In the genomic region with DNA sequence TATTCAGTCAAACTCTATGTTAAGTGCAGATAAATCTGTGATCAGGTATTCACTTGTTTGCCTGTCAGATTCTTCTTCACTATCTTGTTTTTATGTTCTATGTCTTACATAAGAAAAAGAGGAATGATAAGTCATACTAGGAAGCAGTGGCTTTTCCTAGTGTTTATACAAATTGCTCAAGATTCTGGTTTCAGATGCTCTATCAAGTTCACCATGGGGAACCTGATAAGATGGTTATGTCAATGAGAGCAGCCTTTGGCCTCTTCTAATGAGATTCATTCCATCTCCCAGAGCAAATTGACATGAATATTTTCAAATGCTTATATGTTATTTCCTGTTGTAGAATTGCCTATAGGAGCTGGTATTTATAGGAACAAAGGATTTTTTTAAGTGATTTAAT, we compare ENCODE assay signal across 16 cellular contexts.
A peak's percentile ranks its signal among the peaks of the same experiment; 100 is the strongest.
DNase-seq lines count a peak whose midpoint lies in the region; ATAC-seq lines count a peak whose summit lies in the region.
"Had no signal": no experiment of that assay in that cellular context is flagged by ENCODE, and none has a peak within 500 bp of the region (broad histone marks: within the 10 kb centered on the region; RNA-seq: fewer than 3 reads in every experiment).

No MANE protein-coding gene starts in this region.

- no peaks in the 10 kb centered on the region for H3K4me1 ChIP-seq in mesendoderm (ENCODE audit: control insufficient read depth, low read depth, low read length)

- no peaks in the 10 kb centered on the region for H3K36me3 ChIP-seq in mesendoderm (ENCODE audit: control insufficient read depth, insufficient read depth, low read length)

- H3K4ac ChIP-seq in mesendoderm (ENCODE audit: low read depth, low read length) = no peak overlapping the region

- no peak overlapping the region for H3K56ac ChIP-seq in mesendoderm (ENCODE audit: low read length)

- H2BK15ac ChIP-seq in mesendoderm (replicated peaks; ENCODE audit: low read depth) = no peak overlapping the region

- no peaks in the 10 kb centered on the region for H3K79me1 ChIP-seq in mesendoderm (ENCODE audit: low read length)

- ATAC-seq in left lobe of liver = no peak
- ATAC-seq: GM23338, HCT116 had no signal

- H3K9ac ChIP-seq in mesendoderm (ENCODE audit: low read length) = no peak overlapping the region

- no peak overlapping the region for H3K27ac ChIP-seq in mesendoderm (ENCODE audit: low read depth, low read length)

- no peak overlapping the region for H3K4me3 ChIP-seq in mesendoderm (ENCODE audit: low read length)
- H3K4me3 ChIP-seq: GM23338 had no signal

- H3K18ac ChIP-seq in mesendoderm (ENCODE audit: low read length) = no peak overlapping the region

- no peak overlapping the region for H2AK5ac ChIP-seq in mesendoderm (ENCODE audit: low read length)

- H2BK5ac ChIP-seq in mesendoderm (ENCODE audit: low read length) = no peak overlapping the region

- DNase-seq in NCI-H146 treated with DMSO at 0.1 percent for 48 hours (lab: John Stamatoyannopoulos, UW; ENCODE audit: unreplicated experiment) (peak; percentile 0), OCI-M1 (lab: John Stamatoyannopoulos, UW) (peak; percentile 23), mesendoderm (peak; percentile 78), amygdala (lab: John Stamatoyannopoulos, UW) (no peak), left lobe of liver (ENCODE audit: low spot score) (no peak), GM19238 (ENCODE audit: insufficient read length, low spot score) (no peak)
- DNase-seq: C1 segment of cervical spinal cord; Calu3; CD4-positive, alpha-beta memory T cell; COR-L47; DMS53; DMS79 treated with DMSO at 0.1 percent for 48 hours; GF-D8; H9 had no signal

- H4K5ac ChIP-seq in mesendoderm (ENCODE audit: low read length) = no peak overlapping the region

- no peak overlapping the region for H3K4me2 ChIP-seq in mesendoderm (ENCODE audit: low read length)
- H3K4me2 ChIP-seq: GM23338 had no signal

- no peak overlapping the region for H2BK120ac ChIP-seq in mesendoderm (ENCODE audit: low read depth, low read length)

- no peak overlapping the region for H4K8ac ChIP-seq in mesendoderm (ENCODE audit: low read depth, low read length)

- no peaks in the 10 kb centered on the region for H3K27me3 ChIP-seq in mesendoderm (ENCODE audit: insufficient read depth, low read length, poor library complexity)

- H3K79me2 ChIP-seq in mesendoderm (ENCODE audit: control insufficient read depth, insufficient read depth, low read length) = no peaks in the 10 kb centered on the region

- no peak overlapping the region for H3K23ac ChIP-seq in mesendoderm (ENCODE audit: low read length)

Comparison
In these comparisons a context has a peak if more than half of its experiments do, and no peak if none do; other contexts are left out.
1. DNase-seq: peak in NCI-H146 treated with DMSO at 0.1 percent for 48 hours (single experiment), OCI-M1 (single experiment) and mesendoderm (single experiment); none in amygdala (0 of 56), left lobe of liver (single experiment) and GM19238 (single experiment).